Comparison of ENCODE assay signal across 35 cellular contexts in genomic region chr6:859936-860335, GRCh38.
"Had no signal": no experiment of that assay in that cellular context is flagged by ENCODE, and none has a peak within 500 bp of the region (broad histone marks: within the 10 kb centered on the region; RNA-seq: fewer than 3 reads in every experiment).

No MANE protein-coding gene starts in this region.

- H3K9me3 ChIP-seq: adrenal gland, body of pancreas, breast epithelium had no signal

- H3K4me1 ChIP-seq: adrenal gland, body of pancreas, breast epithelium had no signal

- H3K4me1 Mint-ChIP-seq: activated B cell treated with CpG ODN at 0.5 μM for 24 hours; activated CD4-positive, alpha-beta T cell treated with anti-CD3 and anti-CD28 coated beads, Interleukin-2, amount 10 ng/mL, durations not matched to agents 24 days and 14 days; activated naive CD8-positive, alpha-beta T cell treated with anti-CD3 and anti-CD28 coated beads for 36 hours; activated T-helper 17 cell treated with anti-CD3 and anti-CD28 coated beads, Interleukin-2, amount 50 U/mL, for 72 hours had no signal

- H3K27me3 ChIP-seq: adrenal gland, body of pancreas, brain microvascular endothelial cell, breast epithelium had no signal

- H3K4me3 ChIP-seq: adrenal gland, body of pancreas, breast epithelium had no signal

- H3K4me3 Mint-ChIP-seq: activated B cell treated with CpG ODN at 0.5 μM for 24 hours; activated CD4-positive, alpha-beta memory T cell treated with anti-CD3 and anti-CD28 coated beads for 36 hours; activated CD4-positive, alpha-beta T cell treated with anti-CD3 and anti-CD28 coated beads, Interleukin-2, amount 10 ng/mL, durations not matched to agents 24 days and 14 days; activated CD8-positive, alpha-beta T cell treated with anti-CD3 and anti-CD28 coated beads for 36 hours; activated naive CD4-positive, alpha-beta T cell treated with anti-CD3 and anti-CD28 coated beads for 36 hours; activated naive CD8-positive, alpha-beta T cell treated with anti-CD3 and anti-CD28 coated beads for 36 hours; activated T-cell treated with anti-CD3 and anti-CD28 coated beads, Interleukin-2, amount 50 U/mL, for 4 hours; activated T-cell treated with anti-CD3 and anti-CD28 coated beads, Interleukin-2, amount 50 U/mL, for 72 hours; activated T-helper 1 cell treated with anti-CD3 and anti-CD28 coated beads, Interleukin-12 subunit alpha, Interleukin-12 subunit beta, Interleukin-2, Interleukin-4 antibody, amounts not matched to agents 30 ng/mL and 10 ng/mL and 1 ng/mL, durations not matched to agents 14 hours and 24 hours and 36 hours; activated T-helper 17 cell treated with anti-CD3 and anti-CD28 coated beads, Interleukin-2, amount 50 U/mL, for 72 hours; T-helper 1 cell treated with Interleukin-12 subunit alpha and Interleukin-12 subunit beta and Interleukin-4 antibody, amounts not matched to agents 30 μg/mL and 1 μg/mL, for 36 hours; T-helper 2 cell treated with Interferon-gamma antibody and Interleukin-4, amounts not matched to agents 5 μg/mL and 100 μg/mL, for 36 hours had no signal

- H3K36me3 Mint-ChIP-seq: activated CD4-positive, alpha-beta memory T cell treated with anti-CD3 and anti-CD28 coated beads for 36 hours; activated naive CD4-positive, alpha-beta T cell treated with anti-CD3 and anti-CD28 coated beads, Interleukin-2, amount 50 U/mL, for 72 hours; activated naive CD8-positive, alpha-beta T cell treated with anti-CD3 and anti-CD28 coated beads for 36 hours had no signal

- DNase-seq: activated B cell treated with CpG ODN at 0.5 μM for 24 hours; activated CD4-positive, alpha-beta memory T cell treated with anti-CD3 and anti-CD28 coated beads for 36 hours; activated CD4-positive, alpha-beta T cell treated with anti-CD3 and anti-CD28 coated beads for 4 hours; activated CD4-positive, alpha-beta T cell treated with anti-CD3 and anti-CD28 coated beads, Interleukin-2, amount 10 ng/mL, durations not matched to agents 24 days and 14 days; activated CD4-positive, alpha-beta T cell treated with anti-CD3 and anti-CD28 coated beads, Interleukin-2, amount 50 U/mL, for 1 hour; activated CD4-positive, alpha-beta T cell treated with anti-CD3 and anti-CD28 coated beads, Interleukin-2, amount 50 U/mL, for 4 hours; activated CD4-positive, CD25-positive, alpha-beta regulatory T cell treated with anti-CD3 and anti-CD28 coated beads, Interleukin-2, amount 50 U/mL, for 72 hours; activated CD8-positive, alpha-beta memory T cell treated with anti-CD3 and anti-CD28 coated beads, Interleukin-2, amount 50 U/mL, for 4 hours; activated CD8-positive, alpha-beta T cell treated with anti-CD3 and anti-CD28 coated beads for 36 hours; activated effector memory CD4-positive, alpha-beta T cell treated with anti-CD3 and anti-CD28 coated beads, Interleukin-2, amount 50 U/mL, for 16 hours; activated gamma-delta T cell treated with Interleukin-2 at 50 U/mL for 16 hours; activated naive CD4-positive, alpha-beta T cell; activated naive CD4-positive, alpha-beta T cell treated with anti-CD3 and anti-CD28 coated beads for 36 hours; activated naive CD4-positive, alpha-beta T cell treated with anti-CD3 and anti-CD28 coated beads, Interleukin-2, amount 50 U/mL, for 16 hours; activated naive CD8-positive, alpha-beta T cell treated with anti-CD3 and anti-CD28 coated beads for 36 hours; activated T-cell treated with anti-CD3 and anti-CD28 coated beads for 4 hours; activated T-cell treated with anti-CD3 and anti-CD28 coated beads, Interleukin-2, amount 50 U/mL, for 1 hour; activated T-cell treated with anti-CD3 and anti-CD28 coated beads, Interleukin-2, amount 50 U/mL, for 4 hours; activated T-cell treated with anti-CD3 and anti-CD28 coated beads, Interleukin-2, amount 50 U/mL, for 72 hours; adrenal gland; amniotic stem cell; aorta; body of pancreas; brain microvascular endothelial cell; central memory CD4-positive, alpha-beta T cell; T-helper 1 cell; T-helper 2 cell; T-helper 9 cell had no signal

- H3K27ac ChIP-seq: adrenal gland, body of pancreas, brain microvascular endothelial cell, breast epithelium, VCaP had no signal

- ATAC-seq: activated CD8-positive, alpha-beta T cell treated with anti-CD3 and anti-CD28 coated beads for 36 hours; activated naive CD4-positive, alpha-beta T cell treated with anti-CD3 and anti-CD28 coated beads, Interleukin-2, amount 50 U/mL, for 72 hours; activated T-cell treated with anti-CD3 and anti-CD28 coated beads, Interleukin-2, amount 50 U/mL, for 4 hours; activated T-cell treated with anti-CD3 and anti-CD28 coated beads, Interleukin-2, amount 50 U/mL, for 72 hours; activated T-helper 17 cell treated with anti-CD3 and anti-CD28 coated beads, Interleukin-2, amount 50 U/mL, for 72 hours; body of pancreas had no signal

- H3K9me3 Mint-ChIP-seq: activated B cell treated with CpG ODN at 0.5 μM for 24 hours; activated CD4-positive, alpha-beta memory T cell treated with anti-CD3 and anti-CD28 coated beads for 36 hours; activated CD4-positive, alpha-beta T cell treated with anti-CD3 and anti-CD28 coated beads, Interleukin-2, amount 10 ng/mL, durations not matched to agents 24 days and 14 days; activated CD8-positive, alpha-beta T cell treated with anti-CD3 and anti-CD28 coated beads for 36 hours; activated naive CD4-positive, alpha-beta T cell treated with anti-CD3 and anti-CD28 coated beads for 36 hours; activated naive CD4-positive, alpha-beta T cell treated with anti-CD3 and anti-CD28 coated beads, Interleukin-2, amount 50 U/mL, for 72 hours; activated naive CD8-positive, alpha-beta T cell treated with anti-CD3 and anti-CD28 coated beads for 36 hours; activated T-cell treated with anti-CD3 and anti-CD28 coated beads, Interleukin-2, amount 50 U/mL, for 4 hours; activated T-cell treated with anti-CD3 and anti-CD28 coated beads, Interleukin-2, amount 50 U/mL, for 72 hours; activated T-helper 1 cell treated with anti-CD3 and anti-CD28 coated beads, Interleukin-12 subunit alpha, Interleukin-12 subunit beta, Interleukin-2, Interleukin-4 antibody, amounts not matched to agents 30 ng/mL and 10 ng/mL and 1 ng/mL, durations not matched to agents 14 hours and 24 hours and 36 hours; activated T-helper 17 cell treated with anti-CD3 and anti-CD28 coated beads, Interleukin-2, amount 50 U/mL, for 72 hours; T-helper 1 cell treated with Interleukin-12 subunit alpha and Interleukin-12 subunit beta and Interleukin-4 antibody, amounts not matched to agents 30 μg/mL and 1 μg/mL, for 36 hours; T-helper 2 cell treated with Interferon-gamma antibody and Interleukin-4, amounts not matched to agents 5 μg/mL and 100 μg/mL, for 36 hours had no signal

- H3K27ac Mint-ChIP-seq: activated B cell treated with CpG ODN at 0.5 μM for 24 hours; activated CD4-positive, alpha-beta memory T cell treated with anti-CD3 and anti-CD28 coated beads for 36 hours; activated CD4-positive, alpha-beta T cell treated with anti-CD3 and anti-CD28 coated beads, Interleukin-2, amount 10 ng/mL, durations not matched to agents 24 days and 14 days; activated CD8-positive, alpha-beta T cell treated with anti-CD3 and anti-CD28 coated beads for 36 hours; activated naive CD4-positive, alpha-beta T cell treated with anti-CD3 and anti-CD28 coated beads for 36 hours; activated naive CD4-positive, alpha-beta T cell treated with anti-CD3 and anti-CD28 coated beads, Interleukin-2, amount 50 U/mL, for 72 hours; activated naive CD8-positive, alpha-beta T cell treated with anti-CD3 and anti-CD28 coated beads for 36 hours; activated T-cell treated with anti-CD3 and anti-CD28 coated beads, Interleukin-2, amount 50 U/mL, for 72 hours; activated T-helper 1 cell treated with anti-CD3 and anti-CD28 coated beads, Interleukin-12 subunit alpha, Interleukin-12 subunit beta, Interleukin-2, Interleukin-4 antibody, amounts not matched to agents 30 ng/mL and 10 ng/mL and 1 ng/mL, durations not matched to agents 14 hours and 24 hours and 36 hours; activated T-helper 17 cell treated with anti-CD3 and anti-CD28 coated beads, Interleukin-2, amount 50 U/mL, for 72 hours; T-helper 1 cell treated with Interleukin-12 subunit alpha and Interleukin-12 subunit beta and Interleukin-4 antibody, amounts not matched to agents 30 μg/mL and 1 μg/mL, for 36 hours; T-helper 2 cell treated with Interferon-gamma antibody and Interleukin-4, amounts not matched to agents 5 μg/mL and 100 μg/mL, for 36 hours had no signal

- H3K36me3 ChIP-seq: adrenal gland, brain microvascular endothelial cell, breast epithelium had no signal
